In the genomic region with DNA sequence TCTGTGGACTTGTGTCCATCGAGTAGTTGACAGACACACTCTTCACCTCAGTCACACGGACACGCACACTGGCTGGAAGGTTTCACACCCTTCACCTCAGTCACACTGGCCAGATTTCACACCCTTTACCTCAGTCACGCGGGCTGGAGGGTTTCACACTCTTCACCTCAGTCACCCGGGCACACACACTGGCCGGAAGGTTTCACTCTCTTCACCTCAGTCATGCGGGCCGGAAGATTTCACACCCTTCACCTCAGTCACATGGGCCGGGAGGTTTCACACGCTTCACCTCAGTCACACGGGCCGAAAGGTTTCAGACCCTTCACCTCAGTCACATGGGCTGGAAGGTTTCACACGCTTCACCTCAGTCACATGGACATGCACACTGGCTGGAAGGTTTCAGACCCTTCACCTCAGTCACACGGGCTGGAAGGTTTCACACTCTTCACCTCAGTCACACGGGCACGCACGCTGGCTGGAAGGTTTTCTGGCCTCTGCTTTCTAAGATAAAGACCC, we compare ENCODE assay signal across 10 cellular contexts.
DNase-seq lines count a peak whose midpoint lies in the region; ATAC-seq and TF ChIP-seq lines count a peak whose summit lies in the region.
"Had no signal": no experiment of that assay in that cellular context is flagged by ENCODE, and none has a peak within 500 bp of the region (broad histone marks: within the 10 kb centered on the region; RNA-seq: fewer than 3 reads in every experiment).

No MANE protein-coding gene starts in this region.

- H3K9me3 Mint-ChIP-seq in memory B cell = no peaks in the 10 kb centered on the region
- H3K9me3 Mint-ChIP-seq: dendritic cell treated with granulocyte-macrophage colony-stimulating factor and Interleukin-4, amounts not matched to agents 40 ng/mL and 50 ng/mL, for 4 days had no signal

- H3K4me1 Mint-ChIP-seq in memory B cell = peaks cover 12% of the 10 kb centered on the region

- no peak overlapping the region for H3K4me3 Mint-ChIP-seq in memory B cell
- H3K4me3 Mint-ChIP-seq: dendritic cell treated with granulocyte-macrophage colony-stimulating factor and Interleukin-4, amounts not matched to agents 40 ng/mL and 50 ng/mL, for 4 days had no signal

- H3K27me3 Mint-ChIP-seq in memory B cell = peaks cover 8% of the 10 kb centered on the region

- in situ Hi-C loops in GM13977 (cut with MboI; ENCODE audit: low pct_unique_long_range_greater_than_20kb, low sequenced_read_pairs, unreplicated experiment) = loop anchor here (25.0 kb wide), 1 partner anchor 488 kb away; no protein-coding TSS in a partner anchor

- DNase-seq in GM13977 (ENCODE audit: low spot score) (peak; percentile 62), memory B cell (ENCODE audit: low spot score in 2 of 2) (no peak), NCI-H526 treated with DMSO at 0.1 percent for 48 hours (lab: John Stamatoyannopoulos, UW) (no peak), NCI-H2171 (lab: John Stamatoyannopoulos, UW) (no peak), NCI-H2081 treated with DMSO at 0.1 percent for 48 hours (lab: John Stamatoyannopoulos, UW) (no peak), middle frontal gyrus (ENCODE audit: extremely low spot score, low spot score) (no peak)
- DNase-seq: NCI-H774 had no signal

- ATAC-seq in GM21360 (IDR thresholded peaks at IDR 0.05; ENCODE audit: unreplicated experiment) = peak; percentile 70
- peak; percentile 81 for ATAC-seq in HG03354 (IDR thresholded peaks at IDR 0.05; ENCODE audit: poor library complexity, severe bottlenecking, unreplicated experiment)
- ATAC-seq in memory B cell (ENCODE audit: low read depth) = peak; percentile 81

- no peaks in the 10 kb centered on the region for H3K36me3 Mint-ChIP-seq in memory B cell

- no peak for TF ChIP-seq CTCF in GM13977 (IDR thresholded peaks at IDR 0.05; ENCODE audit: extremely low read depth, insufficient read depth, missing control alignments)

- H3K27ac Mint-ChIP-seq in memory B cell = no peak overlapping the region
- H3K27ac Mint-ChIP-seq: dendritic cell treated with granulocyte-macrophage colony-stimulating factor and Interleukin-4, amounts not matched to agents 40 ng/mL and 50 ng/mL, for 4 days had no signal
